26 cellular contexts compared by ENCODE assay signal in genomic region chr1:245901565-245901964, GRCh38.
"Had no signal": no experiment of that assay in that cellular context is flagged by ENCODE, and none has a peak within 500 bp of the region (broad histone marks: within the 10 kb centered on the region; RNA-seq: fewer than 3 reads in every experiment).

No MANE protein-coding gene starts in this region.

- H3K27me3 Mint-ChIP-seq: activated CD4-positive, alpha-beta memory T cell treated with anti-CD3 and anti-CD28 coated beads, Interleukin-2, amount 10 ng/mL, durations not matched to agents 7 days and 5 days; activated CD4-positive, alpha-beta T cell treated with anti-CD3 and anti-CD28 coated beads, Interleukin-2, amount 10 ng/mL, durations not matched to agents 7 days and 5 days; activated naive CD4-positive, alpha-beta T cell treated with anti-CD3 and anti-CD28 coated beads, Interleukin-2, amount 50 U/mL, for 24 hours; activated naive CD8-positive, alpha-beta T cell treated with anti-CD3 and anti-CD28 coated beads, Interleukin-2, amount 50 U/mL, for 24 hours; activated T-helper 17 cell treated with anti-CD3 and anti-CD28 coated beads, Interleukin-2, amount 50 U/mL, for 72 hours; effector memory CD8-positive, alpha-beta T cell; naive B cell; progenitor cell of endocrine pancreas had no signal

- H3K27ac Mint-ChIP-seq: activated CD4-positive, alpha-beta memory T cell treated with anti-CD3 and anti-CD28 coated beads, Interleukin-2, amount 10 ng/mL, durations not matched to agents 7 days and 5 days; activated CD4-positive, alpha-beta T cell treated with anti-CD3 and anti-CD28 coated beads, Interleukin-2, amount 10 ng/mL, durations not matched to agents 7 days and 5 days; activated naive CD4-positive, alpha-beta T cell treated with anti-CD3 and anti-CD28 coated beads, Interleukin-2, amount 50 U/mL, for 24 hours; activated naive CD8-positive, alpha-beta T cell treated with anti-CD3 and anti-CD28 coated beads, Interleukin-2, amount 50 U/mL, for 24 hours; activated T-helper 17 cell treated with anti-CD3 and anti-CD28 coated beads, Interleukin-2, amount 50 U/mL, for 72 hours; effector memory CD8-positive, alpha-beta T cell; mesothelial cell of epicardium; naive B cell; nephron progenitor cell; progenitor cell of endocrine pancreas had no signal

- H3K4me3 Mint-ChIP-seq: activated CD4-positive, alpha-beta memory T cell treated with anti-CD3 and anti-CD28 coated beads, Interleukin-2, amount 10 ng/mL, durations not matched to agents 7 days and 5 days; activated CD4-positive, alpha-beta T cell treated with anti-CD3 and anti-CD28 coated beads, Interleukin-2, amount 10 ng/mL, durations not matched to agents 7 days and 5 days; activated naive CD4-positive, alpha-beta T cell treated with anti-CD3 and anti-CD28 coated beads, Interleukin-2, amount 50 U/mL, for 24 hours; activated naive CD8-positive, alpha-beta T cell treated with anti-CD3 and anti-CD28 coated beads, Interleukin-2, amount 50 U/mL, for 24 hours; activated T-cell treated with anti-CD3 and anti-CD28 coated beads, Interleukin-2, amount 50 U/mL, for 4 hours; activated T-helper 17 cell treated with anti-CD3 and anti-CD28 coated beads, Interleukin-2, amount 50 U/mL, for 72 hours; effector memory CD8-positive, alpha-beta T cell; mesothelial cell of epicardium; naive B cell; nephron progenitor cell had no signal

- H3K36me3 Mint-ChIP-seq: mesothelial cell of epicardium had no signal

- H3K9me3 Mint-ChIP-seq: activated CD4-positive, alpha-beta memory T cell treated with anti-CD3 and anti-CD28 coated beads, Interleukin-2, amount 10 ng/mL, durations not matched to agents 7 days and 5 days; activated naive CD4-positive, alpha-beta T cell treated with anti-CD3 and anti-CD28 coated beads, Interleukin-2, amount 50 U/mL, for 24 hours; mesothelial cell of epicardium had no signal

- ATAC-seq: activated naive CD8-positive, alpha-beta T cell treated with anti-CD3 and anti-CD28 coated beads, Interleukin-2, amount 50 U/mL, for 24 hours; activated T-cell treated with anti-CD3 and anti-CD28 coated beads, Interleukin-2, amount 50 U/mL, for 4 hours; activated T-helper 17 cell treated with anti-CD3 and anti-CD28 coated beads, Interleukin-2, amount 50 U/mL, for 72 hours; effector memory CD8-positive, alpha-beta T cell; left colon; right lobe of liver; stimulated activated naive CD8-positive, alpha-beta T cell treated with anti-CD3 and anti-CD28 coated beads, Interleukin-15, Interleukin-2, amounts not matched to agents 100 U/mL and 50 U/mL, for 24 hours had no signal

- DNase-seq: activated CD4-positive, alpha-beta memory T cell treated with anti-CD3 and anti-CD28 coated beads, Interleukin-2, amount 10 ng/mL, durations not matched to agents 7 days and 5 days; activated CD4-positive, alpha-beta T cell treated with anti-CD3 and anti-CD28 coated beads, Interleukin-2, amount 10 ng/mL, durations not matched to agents 7 days and 5 days; activated CD4-positive, CD25-positive, alpha-beta regulatory T cell treated with anti-CD3 and anti-CD28 coated beads, Interleukin-2, amount 50 U/mL, for 72 hours; activated naive CD8-positive, alpha-beta T cell treated with anti-CD3 and anti-CD28 coated beads, Interleukin-2, amount 50 U/mL, for 24 hours; activated T-cell treated with anti-CD3 and anti-CD28 coated beads, Interleukin-2, amount 50 U/mL, for 4 hours; amygdala; caudate nucleus; cortex of kidney; effector memory CD8-positive, alpha-beta T cell; foreskin fibroblast; head of caudate nucleus; hippocampal formation; left colon; naive B cell; nephron progenitor cell; ovary; right lobe of liver; stimulated activated CD4-positive, alpha-beta T cell treated with anti-CD3 and anti-CD28 coated beads, Interleukin-2, amount 100 ng/mL, for 48 hours; stimulated activated naive CD8-positive, alpha-beta T cell treated with anti-CD3 and anti-CD28 coated beads, Interleukin-15, Interleukin-2, amounts not matched to agents 100 U/mL and 50 U/mL, for 24 hours; T1000; testis; transverse colon had no signal

- H3K4me1 Mint-ChIP-seq: activated CD4-positive, alpha-beta memory T cell treated with anti-CD3 and anti-CD28 coated beads, Interleukin-2, amount 10 ng/mL, durations not matched to agents 7 days and 5 days; activated CD4-positive, alpha-beta T cell treated with anti-CD3 and anti-CD28 coated beads, Interleukin-2, amount 10 ng/mL, durations not matched to agents 7 days and 5 days; activated naive CD4-positive, alpha-beta T cell treated with anti-CD3 and anti-CD28 coated beads, Interleukin-2, amount 50 U/mL, for 24 hours; activated naive CD8-positive, alpha-beta T cell treated with anti-CD3 and anti-CD28 coated beads, Interleukin-2, amount 50 U/mL, for 24 hours; activated T-helper 17 cell treated with anti-CD3 and anti-CD28 coated beads, Interleukin-2, amount 50 U/mL, for 72 hours had no signal
